ENCODE assay signal across 17 cellular contexts in the genomic region with DNA sequence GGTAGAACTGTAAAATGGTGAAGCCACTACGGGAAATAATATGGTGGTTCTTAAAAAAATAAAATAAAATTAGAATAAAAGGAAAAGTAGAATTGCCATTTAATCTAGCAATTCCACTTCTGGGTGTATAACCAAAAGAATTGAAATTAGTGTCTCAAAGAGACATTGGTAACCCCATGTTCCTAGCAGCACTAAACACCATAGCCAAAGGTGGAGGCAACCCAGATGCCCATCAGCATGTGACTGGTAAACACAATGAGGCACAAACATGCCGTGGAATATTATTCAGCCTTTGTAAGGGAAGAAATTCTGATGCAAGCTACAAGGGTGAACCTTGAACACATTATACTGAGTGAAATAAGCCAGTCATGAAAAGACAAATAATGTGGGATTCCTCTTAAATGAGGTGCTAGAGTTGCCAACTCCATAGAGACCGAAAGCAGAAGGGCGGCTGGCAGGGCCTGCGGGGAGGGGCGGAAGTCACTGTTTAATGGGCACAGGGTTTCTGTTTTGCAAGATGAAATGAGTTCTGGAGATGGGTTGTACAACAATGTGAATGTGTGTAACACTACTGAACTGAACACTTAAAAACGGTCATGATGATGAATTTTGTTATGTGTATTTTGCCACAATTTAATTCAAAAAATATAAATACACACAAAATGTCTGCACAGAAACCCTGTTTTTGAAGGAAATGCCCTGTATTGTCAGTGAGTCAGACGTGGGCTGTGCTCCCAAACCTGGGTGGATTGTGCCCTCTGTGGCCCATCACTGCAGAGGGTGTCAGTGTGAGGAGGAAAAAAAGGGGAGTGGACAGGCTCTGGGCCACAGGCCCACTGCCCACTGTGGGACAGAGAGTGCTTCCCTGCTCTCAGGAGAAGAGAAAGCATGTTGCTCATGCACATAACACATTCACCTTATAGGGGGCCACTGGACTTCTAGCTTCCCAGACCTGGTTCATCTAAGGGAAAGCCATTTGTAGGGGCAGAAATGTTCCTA. TPM values are rescaled to one million over a fixed set of nuclear protein-coding genes. Genes with fewer than 3 reads are reported as not detected.
DNase-seq lines count a peak whose midpoint lies in the region; ATAC-seq and TF ChIP-seq lines count a peak whose summit lies in the region.
"Had no signal": no experiment of that assay in that cellular context is flagged by ENCODE, and none has a peak within 500 bp of the region (broad histone marks: within the 10 kb centered on the region; RNA-seq: fewer than 3 reads in every experiment).

No MANE protein-coding gene starts in this region.

- TF ChIP-seq CTCF in NB4 (IDR thresholded peaks at IDR 0.05; ENCODE audit: low read depth, low read length) (no peak), progenitor cell of endocrine pancreas (IDR thresholded peaks at IDR 0.05; ENCODE audit: unreplicated experiment) (no peak)

- no peak overlapping the region for H3K4me3 ChIP-seq in NB4 (ENCODE audit: low read depth, low read length)
- no peak overlapping the region for H3K4me3 ChIP-seq in H7 (ENCODE audit: insufficient read depth, low read depth, low read length)
- H3K4me3 ChIP-seq: cardiac muscle cell had no signal

- H3K36me3 ChIP-seq in H7 (replicated peaks; ENCODE audit: control insufficient read depth, insufficient read depth, low read length): no peaks in the 10 kb centered on the region
- H3K36me3 ChIP-seq: cardiac muscle cell had no signal

- no peaks in the 10 kb centered on the region for H3K4me1 Mint-ChIP-seq in progenitor cell of endocrine pancreas (ENCODE audit: low read depth)
- H3K4me1 Mint-ChIP-seq: naive B cell had no signal

- no peaks in the 10 kb centered on the region for H3K27me3 ChIP-seq in H7 (ENCODE audit: control insufficient read depth, insufficient read depth, low read length)
- H3K27me3 ChIP-seq: cardiac muscle cell had no signal

- H3K4me3 Mint-ChIP-seq in progenitor cell of endocrine pancreas (ENCODE audit: low read depth): no peak overlapping the region
- H3K4me3 Mint-ChIP-seq: activated T-helper 1 cell treated with anti-CD3 and anti-CD28 coated beads, Interleukin-12 subunit alpha, Interleukin-12 subunit beta, Interleukin-2, Interleukin-4 antibody, amounts not matched to agents 30 ng/mL and 10 ng/mL and 1 ng/mL, durations not matched to agents 14 hours and 24 hours and 36 hours; effector memory CD8-positive, alpha-beta T cell; naive B cell had no signal

- peak; percentile 86 for DNase-seq in CD1c-positive myeloid dendritic cell (ENCODE audit: extremely low spot score)
- DNase-seq in NB4 (ENCODE audit: low read depth): peak; percentile 53
- peak; percentile 47 for DNase-seq in dermis blood vessel endothelial cell
- DNase-seq in progenitor cell of endocrine pancreas (ENCODE audit: low spot score, unreplicated experiment): no peak
- no peak for DNase-seq in hypothalamus (lab: John Stamatoyannopoulos, UW)
- DNase-seq in H7: no peak
- DNase-seq: effector memory CD8-positive, alpha-beta T cell; naive B cell; NCI-H187 treated with DMSO at 0.1 percent for 48 hours; PC-3; stimulated activated CD4-positive, alpha-beta T cell treated with anti-CD3 and anti-CD28 coated beads, Interleukin-2, amount 100 ng/mL, for 24 hours; T-helper 1 cell had no signal

- ATAC-seq in esophagus mucosa (no peak), GM18909 (IDR thresholded peaks at IDR 0.05; ENCODE audit: poor library complexity, unreplicated experiment) (no peak)
- ATAC-seq: effector memory CD8-positive, alpha-beta T cell; PC-3 had no signal

- H3K27ac Mint-ChIP-seq in progenitor cell of endocrine pancreas: peak overlapping the region; percentile 6
- H3K27ac Mint-ChIP-seq: activated T-helper 1 cell treated with anti-CD3 and anti-CD28 coated beads, Interleukin-12 subunit alpha, Interleukin-12 subunit beta, Interleukin-2, Interleukin-4 antibody, amounts not matched to agents 30 ng/mL and 10 ng/mL and 1 ng/mL, durations not matched to agents 14 hours and 24 hours and 36 hours; effector memory CD8-positive, alpha-beta T cell; naive B cell had no signal

- H3K27me3 Mint-ChIP-seq in progenitor cell of endocrine pancreas: peaks cover 3% of the 10 kb centered on the region
- H3K27me3 Mint-ChIP-seq: effector memory CD8-positive, alpha-beta T cell; naive B cell had no signal

- peaks cover 2% of the 10 kb centered on the region for H3K9me3 Mint-ChIP-seq in progenitor cell of endocrine pancreas (ENCODE audit: low read depth)
- H3K9me3 Mint-ChIP-seq: activated T-helper 1 cell treated with anti-CD3 and anti-CD28 coated beads, Interleukin-12 subunit alpha, Interleukin-12 subunit beta, Interleukin-2, Interleukin-4 antibody, amounts not matched to agents 30 ng/mL and 10 ng/mL and 1 ng/mL, durations not matched to agents 14 hours and 24 hours and 36 hours; effector memory CD8-positive, alpha-beta T cell; naive B cell had no signal

- no peaks in the 10 kb centered on the region for H3K36me3 Mint-ChIP-seq in progenitor cell of endocrine pancreas (ENCODE audit: insufficient read depth)
- H3K36me3 Mint-ChIP-seq: naive B cell had no signal

- no peak for TF ChIP-seq POLR2A in NB4 (IDR thresholded peaks at IDR 0.05; ENCODE audit: extremely low read depth, insufficient read length)

RNA-seq across cellular contexts. Expression of gene CD93, which starts 49.6 kb away (rescaled TPM):
- total RNA-seq in dermis blood vessel endothelial cell: 361 and 441 TPM in 2 replicates
- 0.04 TPM in 1 of 2 replicates, not detected in the other for total RNA-seq in progenitor cell of endocrine pancreas
- under 0.01 TPM in 1 of 2 replicates, not detected in the other for total RNA-seq in H7 (2014; rRNA removed; shearing (Covaris generic))
- 7.9 TPM for total RNA-seq in esophagus mucosa
- total RNA-seq: HT-29, PC-3 had no signal

Comparison
In these comparisons a context has a peak if more than half of its experiments do, and no peak if none do; other contexts are left out.
1. DNase-seq: peak in CD1c-positive myeloid dendritic cell (single experiment), NB4 (single experiment) and dermis blood vessel endothelial cell (single experiment); none in progenitor cell of endocrine pancreas (single experiment), hypothalamus (0 of 51) and H7 (single experiment).
2. RNA of gene CD93, which starts 49.6 kb away (total RNA-seq): 361 to 441 TPM in dermis blood vessel endothelial cell; 7.9 TPM in esophagus mucosa (single experiment), 0.04 TPM in progenitor cell of endocrine pancreas and under 0.01 TPM in H7; every median in the first group is over 10 times any median in the second.